In genomic region chr3:42610978-42611377, GRCh38 we compare ENCODE assay signal across 15 cellular contexts. TPM values are rescaled to one million over a fixed set of nuclear protein-coding genes. Genes with fewer than 3 reads are reported as not detected.
DNase-seq lines count a peak whose midpoint lies in the region; ATAC-seq, FAIRE-seq and TF ChIP-seq lines count a peak whose summit lies in the region.
"Had no signal": no experiment of that assay in that cellular context is flagged by ENCODE, and none has a peak within 500 bp of the region (broad histone marks: within the 10 kb centered on the region; RNA-seq: fewer than 3 reads in every experiment).

No MANE protein-coding gene starts in this region.

- intact Hi-C loops in endothelial cell of umbilical vein (cut with micrococcal nuclease): loop anchor here (1.0 kb wide), 1 partner anchor 8 kb away; no protein-coding TSS in a partner anchor
- intact Hi-C loops in gastrocnemius medialis (cut with DNase I; ENCODE audit: low total_unique reads): no loop called here

- peak; percentile 49 to 56 for ATAC-seq in activated CD4-positive, CD25-positive, alpha-beta regulatory T cell treated with anti-CD3 and anti-CD28 coated beads, Interleukin-2, amount 50 U/mL, for 24 hours
- ATAC-seq in gastrocnemius medialis: no peak

- POLR2A ChIA-PET in endothelial cell of umbilical vein (lab: Charles Lee): no interaction called here

- H3K9me3 Mint-ChIP-seq in T-helper 2 cell treated with Interferon-gamma antibody and Interleukin-4, amounts not matched to agents 5 μg/mL and 100 μg/mL, for 36 hours: no peaks in the 10 kb centered on the region

- peak overlapping the region; percentile 30 for H3K27ac ChIP-seq in endothelial cell of umbilical vein (ENCODE audit: insufficient read depth, low read depth, low read length)
- peak overlapping the region; percentile 60 to 96 (median 74) for H3K27ac ChIP-seq in gastrocnemius medialis

- H3K4me1 Mint-ChIP-seq in T-helper 2 cell treated with Interferon-gamma antibody and Interleukin-4, amounts not matched to agents 5 μg/mL and 100 μg/mL, for 36 hours (ENCODE audit: low read depth): peaks cover 37% of the 10 kb centered on the region

- no TSS peak for BruUV-seq in endothelial cell of umbilical vein (replicated peaks; lab: Mats Ljungman, UMichigan)

- no peak for TF ChIP-seq POLR2A in endothelial cell of umbilical vein (IDR thresholded peaks at IDR 0.05; ENCODE audit: low read depth, low read length)
- TF ChIP-seq POLR2A in gastrocnemius medialis (IDR thresholded peaks at IDR 0.05): no peak

- in situ Hi-C loops in gastrocnemius medialis (cut with MboI; ENCODE audit: low sequenced_read_pairs in 4 of 4): no loop called here

- TF ChIP-seq CTCF in endothelial cell of umbilical vein (IDR thresholded peaks at IDR 0.05; ENCODE audit: extremely low read depth in 1 of 2, insufficient read depth in 1 of 2, low read depth in 1 of 2, low read length in 2 of 2): no peak
- no peak for TF ChIP-seq CTCF in gastrocnemius medialis (IDR thresholded peaks at IDR 0.05 in 4 of 5, conservative IDR thresholded peaks at IDR 0.05 in 1 of 5)

- H3K9ac ChIP-seq in endothelial cell of umbilical vein (replicated peaks; ENCODE audit: extremely low read depth, insufficient read depth, low read length): no peak overlapping the region

- H3K4me3 Mint-ChIP-seq in T-helper 2 cell treated with Interferon-gamma antibody and Interleukin-4, amounts not matched to agents 5 μg/mL and 100 μg/mL, for 36 hours: no peak overlapping the region

- no peaks in the 10 kb centered on the region for H3K27me3 Mint-ChIP-seq in T-helper 2 cell treated with Interferon-gamma antibody and Interleukin-4, amounts not matched to agents 5 μg/mL and 100 μg/mL, for 36 hours (ENCODE audit: low read depth)

- CTCF ChIA-PET in endothelial cell of umbilical vein (lab: Charles Lee): interaction anchor here (0.6 to 1.9 kb wide), 4 partner anchors 10 to 38 kb away, joined by 3 to 10 read pairs (median 4); partner anchors contain the start of gene NKTR

- H3K79me2 ChIP-seq in endothelial cell of umbilical vein (ENCODE audit: control insufficient read depth, insufficient read depth, low read length): peaks cover 93% of the 10 kb centered on the region

- no peak overlapping the region for H2AFZ ChIP-seq in endothelial cell of umbilical vein (ENCODE audit: low read depth, low read length)

- peaks cover 42% of the 10 kb centered on the region for H3K36me3 Mint-ChIP-seq in T-helper 2 cell treated with Interferon-gamma antibody and Interleukin-4, amounts not matched to agents 5 μg/mL and 100 μg/mL, for 36 hours (ENCODE audit: low read depth)

- H3K4me2 ChIP-seq in endothelial cell of umbilical vein (ENCODE audit: insufficient read depth, low read length): peak overlapping the region; percentile 53

- DNase-seq in activated CD4-positive, CD25-positive, alpha-beta regulatory T cell (lab: John Stamatoyannopoulos, UW): no peak
- no peak for DNase-seq in T-helper 2 cell treated with Interferon-gamma antibody and Interleukin-4, amounts not matched to agents 5 μg/mL and 100 μg/mL, for 36 hours (ENCODE audit: low spot score)
- DNase-seq in endothelial cell of umbilical vein (ENCODE audit: low read depth, low spot score) (peak; percentile 55), gastrocnemius medialis (no peak), Ammon's horn (ENCODE audit: low spot score) (no peak), NCI-H2107 (lab: John Stamatoyannopoulos, UW) (no peak), amniotic stem cell (lab: John Stamatoyannopoulos, UW) (no peak)
- DNase-seq: activated CD4-positive, alpha-beta T cell treated with anti-CD3 and anti-CD28 coated beads for 1 hour; NCI-H1436; NCI-H524 treated with DMSO at 0.1 percent for 48 hours; SHP77 had no signal

- H3K4me3 ChIP-seq in endothelial cell of umbilical vein (replicated peaks in 1 of 3; ENCODE audit: insufficient read depth in 1 of 3, low read depth in 1 of 3, low read length in 3 of 3) (no peak overlapping the region), gastrocnemius medialis (no peak overlapping the region)
- H3K4me3 ChIP-seq: suprapubic skin had no signal

- H3K36me3 ChIP-seq in endothelial cell of umbilical vein (ENCODE audit: control insufficient read depth in 2 of 2, extremely low read depth in 1 of 2, insufficient read depth in 2 of 2, low read length in 2 of 2): peaks cover 2 to 3% of the 10 kb centered on the region in 2 experiments
- H3K36me3 ChIP-seq in gastrocnemius medialis: no peaks in the 10 kb centered on the region

- dilution Hi-C loops in endothelial cell of umbilical vein (cut with MboI; ENCODE audit: extremely low pct_ligation_motif_present, low sequenced_read_pairs): no loop called here

- H4K20me1 ChIP-seq in endothelial cell of umbilical vein (replicated peaks; ENCODE audit: control insufficient read depth, extremely low read depth, insufficient read depth, low read length): peaks cover 4% of the 10 kb centered on the region

- H3K27me3 ChIP-seq in endothelial cell of umbilical vein (ENCODE audit: control insufficient read depth in 2 of 2, insufficient read depth in 2 of 2, low read length in 2 of 2) (no peaks in the 10 kb centered on the region), gastrocnemius medialis (no peaks in the 10 kb centered on the region)
- H3K27me3 ChIP-seq: suprapubic skin had no signal

- FAIRE-seq in endothelial cell of umbilical vein (lab: Jason Lieb, UNC): peak; percentile 21
- FAIRE-seq: endometrium, H1 had no signal

- peak overlapping the region; percentile 42 for H3K27ac Mint-ChIP-seq in T-helper 2 cell treated with Interferon-gamma antibody and Interleukin-4, amounts not matched to agents 5 μg/mL and 100 μg/mL, for 36 hours

- H3K9me3 ChIP-seq in endothelial cell of umbilical vein (replicated peaks; ENCODE audit: control insufficient read depth, insufficient read depth, low read length): no peaks in the 10 kb centered on the region
- H3K9me3 ChIP-seq in gastrocnemius medialis: no peaks in the 10 kb centered on the region
- H3K9me3 ChIP-seq: suprapubic skin had no signal

- H3K4me1 ChIP-seq in endothelial cell of umbilical vein (ENCODE audit: control insufficient read depth, extremely low read depth, insufficient read depth, low read length): peaks cover 32% of the 10 kb centered on the region
- H3K4me1 ChIP-seq in gastrocnemius medialis: peaks cover 71 to 81% of the 10 kb centered on the region in 2 donors

- no peaks in the 10 kb centered on the region for H3K9me1 ChIP-seq in endothelial cell of umbilical vein (replicated peaks; ENCODE audit: control insufficient read depth, extremely low read depth, insufficient read depth, low read length)

TF ChIP-seq in endothelial cell of umbilical vein, 7 proteins besides CTCF, POLR2A, EP300 and RAD21:
- no peak for TF ChIP-seq EZH2 (IDR thresholded peaks at IDR 0.05; ENCODE audit: borderline replicate concordance, low read depth, low read length, severe bottlenecking)

RNA-seq across cellular contexts. Expression of gene NKTR, which starts 10.5 kb away (rescaled TPM):
- total RNA-seq in endothelial cell of umbilical vein: 92.6 and 99.0 TPM in 2 replicates
- polyA plus RNA-seq in endothelial cell of umbilical vein: 22.3 and 27.4 TPM in 2 replicates
- 8.7 and 14.4 TPM in 2 replicates for polyA plus RNA-seq in endothelial cell of umbilical vein (2011; cell fraction: cytosol; rRNA removed)
- 257 and 378 TPM in 2 replicates for polyA plus RNA-seq in endothelial cell of umbilical vein (2011; cell fraction: nucleus; rRNA removed)
- 35.0 and 49.7 TPM in 2 replicates for polyA plus RNA-seq in endothelial cell of umbilical vein (2012)
- polyA minus RNA-seq in endothelial cell of umbilical vein: 51.7 and 60.7 TPM in 2 replicates
- polyA minus RNA-seq in endothelial cell of umbilical vein (2011; cell fraction: cytosol; rRNA and poly(A)+ RNA removed): 23.9 TPM
- 197 and 292 TPM in 2 replicates for polyA minus RNA-seq in endothelial cell of umbilical vein (2011; cell fraction: nucleus; rRNA and poly(A)+ RNA removed)
- total RNA-seq in gastrocnemius medialis: 10 to 100 TPM; 10.0 to 56.6 (median 13.6) TPM

RNA-seq across cellular contexts. Expression of gene SS18L2, which starts 20.3 kb away (rescaled TPM):
- 28.6 and 32.4 TPM in 2 replicates for total RNA-seq in endothelial cell of umbilical vein
- 14.5 and 20.3 TPM in 2 replicates for polyA plus RNA-seq in endothelial cell of umbilical vein
- 29.4 and 29.9 TPM in 2 replicates for polyA plus RNA-seq in endothelial cell of umbilical vein (2011; cell fraction: cytosol; rRNA removed)
- 14.6 and 18.4 TPM in 2 replicates for polyA plus RNA-seq in endothelial cell of umbilical vein (2011; cell fraction: nucleus; rRNA removed)
- polyA plus RNA-seq in endothelial cell of umbilical vein (2012): 34.1 and 53.8 TPM in 2 replicates
- 11.7 and 19.5 TPM in 2 replicates for polyA minus RNA-seq in endothelial cell of umbilical vein
- 12.2 TPM for polyA minus RNA-seq in endothelial cell of umbilical vein (2011; cell fraction: cytosol; rRNA and poly(A)+ RNA removed)
- 3.1 and 7.0 TPM in 2 replicates for polyA minus RNA-seq in endothelial cell of umbilical vein (2011; cell fraction: nucleus; rRNA and poly(A)+ RNA removed)
- total RNA-seq in gastrocnemius medialis: 10 to 100 TPM; 12.0 to 30.0 (median 15.5) TPM

RNA-seq across cellular contexts. Expression of gene SEC22C, which starts 29.2 kb away (rescaled TPM):
- total RNA-seq in endothelial cell of umbilical vein (60.7 and 61.9 TPM in 2 replicates), gastrocnemius medialis (10 to 100 TPM; 35.5 to 54.6 (median 40.6) TPM)
- 32.9 and 43.9 TPM in 2 replicates for polyA plus RNA-seq in endothelial cell of umbilical vein
- polyA plus RNA-seq in endothelial cell of umbilical vein (2011; cell fraction: cytosol; rRNA removed): 36.5 and 37.4 TPM in 2 replicates
- polyA plus RNA-seq in endothelial cell of umbilical vein (2011; cell fraction: nucleus; rRNA removed): 51.9 and 57.1 TPM in 2 replicates
- polyA plus RNA-seq in endothelial cell of umbilical vein (2012): 37.3 and 53.1 TPM in 2 replicates
- polyA minus RNA-seq in endothelial cell of umbilical vein: 44.7 and 50.3 TPM in 2 replicates
- 15.2 TPM for polyA minus RNA-seq in endothelial cell of umbilical vein (2011; cell fraction: cytosol; rRNA and poly(A)+ RNA removed)
- polyA minus RNA-seq in endothelial cell of umbilical vein (2011; cell fraction: nucleus; rRNA and poly(A)+ RNA removed): 24.0 and 24.3 TPM in 2 replicates

RNA-seq across cellular contexts. Expression of gene ZBTB47, which starts 42.5 kb away (rescaled TPM):
- total RNA-seq in endothelial cell of umbilical vein: 13.0 and 14.5 TPM in 2 replicates
- polyA plus RNA-seq in endothelial cell of umbilical vein: 10.6 and 13.2 TPM in 2 replicates
- 7.2 and 9.3 TPM in 2 replicates for polyA plus RNA-seq in endothelial cell of umbilical vein (2011; cell fraction: cytosol; rRNA removed)
- 13.6 and 17.0 TPM in 2 replicates for polyA plus RNA-seq in endothelial cell of umbilical vein (2011; cell fraction: nucleus; rRNA removed)
- 6.8 and 10.4 TPM in 2 replicates for polyA plus RNA-seq in endothelial cell of umbilical vein (2012)
- 13.2 and 16.9 TPM in 2 replicates for polyA minus RNA-seq in endothelial cell of umbilical vein
- polyA minus RNA-seq in endothelial cell of umbilical vein (2011; cell fraction: cytosol; rRNA and poly(A)+ RNA removed): 10.4 TPM
- 7.6 and 13.3 TPM in 2 replicates for polyA minus RNA-seq in endothelial cell of umbilical vein (2011; cell fraction: nucleus; rRNA and poly(A)+ RNA removed)
- total RNA-seq in gastrocnemius medialis: 100 to 1,000 TPM; 141 to 256 (median 167) TPM

Comparison
In these comparisons a context has a peak if more than half of its experiments do, and no peak if none do; other contexts are left out.
1. ATAC-seq: peak in activated CD4-positive, CD25-positive, alpha-beta regulatory T cell treated with anti-CD3 and anti-CD28 coated beads, Interleukin-2, amount 50 U/mL, for 24 hours (2 of 2); none in gastrocnemius medialis (0 of 2).